23 cellular contexts compared by ENCODE assay signal in the genomic region with DNA sequence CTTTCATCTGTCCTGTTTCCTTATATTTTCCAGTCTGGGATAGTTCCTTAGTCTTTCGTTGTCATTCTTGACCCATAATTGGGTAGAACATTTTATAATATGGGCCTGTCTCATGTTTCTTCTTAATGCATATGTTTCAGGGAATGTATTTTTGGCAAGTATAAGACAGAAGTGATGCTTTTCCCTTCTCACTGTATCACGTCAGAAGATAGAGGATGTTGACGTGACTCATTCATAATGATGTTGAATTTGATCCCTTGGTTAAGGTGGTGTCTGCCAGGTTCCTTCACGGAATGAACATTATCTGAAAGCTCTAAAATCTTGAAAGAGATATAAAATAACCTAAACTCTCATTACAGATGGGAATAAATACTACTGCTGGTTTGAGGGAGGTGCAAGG. TPM values are rescaled to one million over a fixed set of nuclear protein-coding genes. Genes with fewer than 3 reads are reported as not detected.
"Had no signal": no experiment of that assay in that cellular context is flagged by ENCODE, and none has a peak within 500 bp of the region (broad histone marks: within the 10 kb centered on the region; RNA-seq: fewer than 3 reads in every experiment).

No MANE protein-coding gene starts in this region.

- H3K27me3 ChIP-seq: MG63 had no signal

- H3K9me2 ChIP-seq: SK-N-SH had no signal

- H3K27ac ChIP-seq: HL-60, RWPE1 had no signal

- ATAC-seq: Panc1, T-cell had no signal

- DNase-seq: IMR-90, Karpas-422, KG1, MG63, NCI-H1092, NCI-H1105 treated with DMSO at 0.1 percent for 48 hours, NCI-H1417 treated with DMSO at 0.1 percent for 48 hours, NCI-H146, NCI-H1694 treated with DMSO at 0.1 percent for 48 hours, NCI-H1930, NCI-H2081, NCI-H2107, NCI-H2227 treated with DMSO at 0.1 percent for 48 hours, NCI-H524, NCI-H526 treated with DMSO at 0.1 percent for 48 hours, NCI-H774, SHP77, SK-N-SH, SW 1271, T-cell had no signal

- H3K9me3 ChIP-seq: MG63, SK-N-SH had no signal

- H3K9ac ChIP-seq: SK-N-SH had no signal

- H3K36me3 ChIP-seq: MG63 had no signal

- H3K4me2 ChIP-seq: SK-N-SH had no signal

- H3K4me3 ChIP-seq: MG63 had no signal

RNA-seq across cellular contexts. Expression of a gene that starts 18.8 kb away (rescaled TPM):
- total RNA-seq: IMR-90, T-cell had no signal
- polyA plus RNA-seq: IMR-90, SK-N-SH had no signal
